ENCODE assay signal across 1 cellular context in the genomic region with DNA sequence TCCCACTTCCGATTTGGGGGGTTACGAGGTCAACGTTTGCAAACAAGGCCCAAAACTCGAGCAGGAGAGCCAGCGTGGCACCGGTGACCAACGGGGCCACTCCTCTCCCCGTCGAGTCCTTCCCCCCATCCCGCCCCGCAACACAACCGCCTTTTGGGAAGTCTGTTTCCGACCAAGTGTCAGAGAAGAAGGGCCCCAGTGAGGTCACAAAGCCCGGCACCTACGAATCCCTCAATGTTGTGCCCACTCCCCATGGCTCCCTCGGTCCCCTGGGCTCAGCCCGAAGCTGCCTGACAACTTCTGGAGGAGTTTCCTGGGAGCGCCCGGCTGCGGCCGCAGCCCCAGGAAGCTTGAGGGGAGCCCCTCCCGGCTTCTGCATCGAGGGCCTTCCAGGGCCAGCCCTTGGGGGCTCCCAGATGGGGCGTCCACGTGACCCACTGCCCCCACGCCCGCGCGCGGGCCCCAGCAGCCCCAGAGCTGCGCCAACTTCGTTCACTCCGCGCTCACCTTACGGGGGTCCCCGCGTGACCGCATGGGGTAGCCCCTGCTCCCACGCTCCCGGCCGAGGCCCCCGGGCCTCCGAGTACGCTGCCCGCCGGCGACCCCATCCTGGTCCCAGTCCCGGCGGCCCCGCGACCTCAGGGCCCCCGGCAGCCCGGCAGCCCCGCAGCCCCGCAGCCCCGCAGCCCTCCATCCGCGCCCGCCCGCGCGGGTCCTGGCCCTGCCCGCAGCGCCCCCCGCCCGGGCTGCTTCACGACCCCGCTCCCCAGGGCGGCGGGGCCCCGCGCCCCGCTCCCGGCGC.
TF ChIP-seq lines count a peak whose summit lies in the region.

No MANE protein-coding gene starts in this region.

TF ChIP-seq in HepG2, 621 proteins besides CTCF, POLR2A, EP300 and RAD21 (continued from another document):
- TF ChIP-seq, protein P1, sequence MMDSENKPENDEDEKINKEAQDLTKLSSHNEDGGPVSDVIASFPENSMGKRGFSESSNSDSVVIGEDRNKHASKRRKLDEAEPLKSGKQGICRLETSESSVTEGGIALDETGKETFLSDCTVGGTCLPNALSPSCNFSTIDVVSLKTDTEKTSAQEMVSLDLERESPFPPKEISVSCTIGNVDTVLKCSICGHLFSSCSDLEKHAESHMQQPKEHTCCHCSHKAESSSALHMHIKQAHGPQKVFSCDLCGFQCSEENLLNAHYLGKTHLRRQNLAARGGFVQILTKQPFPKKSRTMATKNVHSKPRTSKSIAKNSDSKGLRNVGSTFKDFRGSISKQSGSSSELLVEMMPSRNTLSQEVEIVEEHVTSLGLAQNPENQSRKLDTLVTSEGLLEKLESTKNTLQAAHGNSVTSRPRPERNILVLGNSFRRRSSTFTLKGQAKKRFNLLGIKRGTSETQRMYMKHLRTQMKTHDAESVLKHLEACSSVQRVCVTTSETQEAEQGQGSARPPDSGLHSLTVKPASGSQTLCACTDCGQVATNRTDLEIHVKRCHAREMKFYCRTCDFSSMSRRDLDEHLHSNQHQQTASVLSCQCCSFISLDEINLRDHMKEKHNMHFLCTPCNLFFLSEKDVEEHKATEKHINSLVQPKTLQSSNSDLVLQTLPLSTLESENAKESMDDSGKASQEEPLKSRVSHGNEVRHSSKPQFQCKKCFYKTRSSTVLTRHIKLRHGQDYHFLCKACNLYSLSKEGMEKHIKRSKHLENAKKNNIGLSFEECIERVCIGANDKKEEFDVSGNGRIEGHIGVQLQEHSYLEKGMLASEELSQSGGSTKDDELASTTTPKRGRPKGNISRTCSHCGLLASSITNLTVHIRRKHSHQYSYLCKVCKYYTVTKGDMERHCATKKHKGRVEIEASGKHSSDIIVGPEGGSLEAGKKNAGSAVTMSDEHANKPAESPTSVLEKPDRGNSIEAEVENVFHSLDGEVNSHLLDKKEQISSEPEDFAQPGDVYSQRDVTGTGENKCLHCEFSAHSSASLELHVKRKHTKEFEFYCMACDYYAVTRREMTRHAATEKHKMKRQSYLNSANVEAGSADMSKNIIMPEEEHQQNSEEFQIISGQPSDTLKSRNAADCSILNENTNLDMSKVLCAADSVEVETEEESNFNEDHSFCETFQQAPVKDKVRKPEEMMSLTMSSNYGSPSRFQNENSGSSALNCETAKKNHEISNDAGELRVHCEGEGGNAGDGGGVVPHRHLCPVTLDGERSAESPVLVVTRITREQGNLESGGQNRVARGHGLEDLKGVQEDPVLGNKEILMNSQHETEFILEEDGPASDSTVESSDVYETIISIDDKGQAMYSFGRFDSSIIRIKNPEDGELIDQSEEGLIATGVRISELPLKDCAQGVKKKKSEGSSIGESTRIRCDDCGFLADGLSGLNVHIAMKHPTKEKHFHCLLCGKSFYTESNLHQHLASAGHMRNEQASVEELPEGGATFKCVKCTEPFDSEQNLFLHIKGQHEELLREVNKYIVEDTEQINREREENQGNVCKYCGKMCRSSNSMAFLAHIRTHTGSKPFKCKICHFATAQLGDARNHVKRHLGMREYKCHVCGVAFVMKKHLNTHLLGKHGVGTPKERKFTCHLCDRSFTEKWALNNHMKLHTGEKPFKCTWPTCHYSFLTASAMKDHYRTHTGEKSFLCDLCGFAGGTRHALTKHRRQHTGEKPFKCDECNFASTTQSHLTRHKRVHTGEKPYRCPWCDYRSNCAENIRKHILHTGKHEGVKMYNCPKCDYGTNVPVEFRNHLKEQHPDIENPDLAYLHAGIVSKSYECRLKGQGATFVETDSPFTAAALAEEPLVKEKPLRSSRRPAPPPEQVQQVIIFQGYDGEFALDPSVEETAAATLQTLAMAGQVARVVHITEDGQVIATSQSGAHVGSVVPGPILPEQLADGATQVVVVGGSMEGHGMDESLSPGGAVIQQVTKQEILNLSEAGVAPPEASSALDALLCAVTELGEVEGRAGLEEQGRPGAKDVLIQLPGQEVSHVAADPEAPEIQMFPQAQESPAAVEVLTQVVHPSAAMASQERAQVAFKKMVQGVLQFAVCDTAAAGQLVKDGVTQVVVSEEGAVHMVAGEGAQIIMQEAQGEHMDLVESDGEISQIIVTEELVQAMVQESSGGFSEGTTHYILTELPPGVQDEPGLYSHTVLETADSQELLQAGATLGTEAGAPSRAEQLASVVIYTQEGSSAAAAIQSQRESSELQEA (CRISPR knock-in tag; IDR thresholded peaks at IDR 0.05; ENCODE audit: not compliant biosample characterization), result no peak
- no peak for TF ChIP-seq ZNF292 (CRISPR knock-in tag; IDR thresholded peaks at IDR 0.05; ENCODE audit: borderline replicate concordance, low read depth)
- TF ChIP-seq GATAD2A (CRISPR knock-in tag; IDR thresholded peaks at IDR 0.05), result no peak
- TF ChIP-seq AKAP8 (CRISPR knock-in tag; IDR thresholded peaks at IDR 0.05), result no peak
- TF ChIP-seq SOX6 (IDR thresholded peaks at IDR 0.05), result no peak
- TF ChIP-seq SOX6 (CRISPR knock-in tag; IDR thresholded peaks at IDR 0.05), result no peak
- no peak for TF ChIP-seq ZFP36L1 (CRISPR knock-in tag; IDR thresholded peaks at IDR 0.05)
- TF ChIP-seq, protein P2, sequence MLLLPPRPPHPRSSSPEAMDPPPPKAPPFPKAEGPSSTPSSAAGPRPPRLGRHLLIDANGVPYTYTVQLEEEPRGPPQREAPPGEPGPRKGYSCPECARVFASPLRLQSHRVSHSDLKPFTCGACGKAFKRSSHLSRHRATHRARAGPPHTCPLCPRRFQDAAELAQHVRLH (CRISPR knock-in tag; IDR thresholded peaks at IDR 0.05; ENCODE audit: borderline replicate concordance, low read depth), result no peak
- TF ChIP-seq, protein P3, sequence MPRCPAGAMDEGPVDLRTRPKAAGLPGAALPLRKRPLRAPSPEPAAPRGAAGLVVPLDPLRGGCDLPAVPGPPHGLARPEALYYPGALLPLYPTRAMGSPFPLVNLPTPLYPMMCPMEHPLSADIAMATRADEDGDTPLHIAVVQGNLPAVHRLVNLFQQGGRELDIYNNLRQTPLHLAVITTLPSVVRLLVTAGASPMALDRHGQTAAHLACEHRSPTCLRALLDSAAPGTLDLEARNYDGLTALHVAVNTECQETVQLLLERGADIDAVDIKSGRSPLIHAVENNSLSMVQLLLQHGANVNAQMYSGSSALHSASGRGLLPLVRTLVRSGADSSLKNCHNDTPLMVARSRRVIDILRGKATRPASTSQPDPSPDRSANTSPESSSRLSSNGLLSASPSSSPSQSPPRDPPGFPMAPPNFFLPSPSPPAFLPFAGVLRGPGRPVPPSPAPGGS (CRISPR knock-in tag; IDR thresholded peaks at IDR 0.05), result no peak
- TF ChIP-seq, protein P4, sequence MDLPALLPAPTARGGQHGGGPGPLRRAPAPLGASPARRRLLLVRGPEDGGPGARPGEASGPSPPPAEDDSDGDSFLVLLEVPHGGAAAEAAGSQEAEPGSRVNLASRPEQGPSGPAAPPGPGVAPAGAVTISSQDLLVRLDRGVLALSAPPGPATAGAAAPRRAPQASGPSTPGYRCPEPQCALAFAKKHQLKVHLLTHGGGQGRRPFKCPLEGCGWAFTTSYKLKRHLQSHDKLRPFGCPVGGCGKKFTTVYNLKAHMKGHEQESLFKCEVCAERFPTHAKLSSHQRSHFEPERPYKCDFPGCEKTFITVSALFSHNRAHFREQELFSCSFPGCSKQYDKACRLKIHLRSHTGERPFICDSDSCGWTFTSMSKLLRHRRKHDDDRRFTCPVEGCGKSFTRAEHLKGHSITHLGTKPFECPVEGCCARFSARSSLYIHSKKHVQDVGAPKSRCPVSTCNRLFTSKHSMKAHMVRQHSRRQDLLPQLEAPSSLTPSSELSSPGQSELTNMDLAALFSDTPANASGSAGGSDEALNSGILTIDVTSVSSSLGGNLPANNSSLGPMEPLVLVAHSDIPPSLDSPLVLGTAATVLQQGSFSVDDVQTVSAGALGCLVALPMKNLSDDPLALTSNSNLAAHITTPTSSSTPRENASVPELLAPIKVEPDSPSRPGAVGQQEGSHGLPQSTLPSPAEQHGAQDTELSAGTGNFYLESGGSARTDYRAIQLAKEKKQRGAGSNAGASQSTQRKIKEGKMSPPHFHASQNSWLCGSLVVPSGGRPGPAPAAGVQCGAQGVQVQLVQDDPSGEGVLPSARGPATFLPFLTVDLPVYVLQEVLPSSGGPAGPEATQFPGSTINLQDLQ (CRISPR knock-in tag; IDR thresholded peaks at IDR 0.05), result no peak
- no peak; the same call in 1 of the 2 replicates for TF ChIP-seq ZNF790 (CRISPR knock-in tag; IDR thresholded peaks at IDR 0.05; ENCODE audit: borderline replicate concordance)
- TF ChIP-seq, protein P5, sequence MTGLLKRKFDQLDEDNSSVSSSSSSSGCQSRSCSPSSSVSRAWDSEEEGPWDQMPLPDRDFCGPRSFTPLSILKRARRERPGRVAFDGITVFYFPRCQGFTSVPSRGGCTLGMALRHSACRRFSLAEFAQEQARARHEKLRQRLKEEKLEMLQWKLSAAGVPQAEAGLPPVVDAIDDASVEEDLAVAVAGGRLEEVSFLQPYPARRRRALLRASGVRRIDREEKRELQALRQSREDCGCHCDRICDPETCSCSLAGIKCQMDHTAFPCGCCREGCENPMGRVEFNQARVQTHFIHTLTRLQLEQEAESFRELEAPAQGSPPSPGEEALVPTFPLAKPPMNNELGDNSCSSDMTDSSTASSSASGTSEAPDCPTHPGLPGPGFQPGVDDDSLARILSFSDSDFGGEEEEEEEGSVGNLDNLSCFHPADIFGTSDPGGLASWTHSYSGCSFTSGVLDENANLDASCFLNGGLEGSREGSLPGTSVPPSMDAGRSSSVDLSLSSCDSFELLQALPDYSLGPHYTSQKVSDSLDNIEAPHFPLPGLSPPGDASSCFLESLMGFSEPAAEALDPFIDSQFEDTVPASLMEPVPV (CRISPR knock-in tag; IDR thresholded peaks at IDR 0.05), result 0 out of 2 replicates have a peak, but pooled peaks have one; percentile 7
- TF ChIP-seq POLR2G (IDR thresholded peaks at IDR 0.05; ENCODE audit: low read depth, low read length), result 0 out of 2 replicates have a peak, but pooled peaks have one; percentile 38
- TF ChIP-seq ZNF546 (CRISPR knock-in tag; conservative IDR thresholded peaks at IDR 0.05), result 0 out of 2 replicates have a peak, but pooled peaks have one; percentile 34
- TF ChIP-seq, protein P6, sequence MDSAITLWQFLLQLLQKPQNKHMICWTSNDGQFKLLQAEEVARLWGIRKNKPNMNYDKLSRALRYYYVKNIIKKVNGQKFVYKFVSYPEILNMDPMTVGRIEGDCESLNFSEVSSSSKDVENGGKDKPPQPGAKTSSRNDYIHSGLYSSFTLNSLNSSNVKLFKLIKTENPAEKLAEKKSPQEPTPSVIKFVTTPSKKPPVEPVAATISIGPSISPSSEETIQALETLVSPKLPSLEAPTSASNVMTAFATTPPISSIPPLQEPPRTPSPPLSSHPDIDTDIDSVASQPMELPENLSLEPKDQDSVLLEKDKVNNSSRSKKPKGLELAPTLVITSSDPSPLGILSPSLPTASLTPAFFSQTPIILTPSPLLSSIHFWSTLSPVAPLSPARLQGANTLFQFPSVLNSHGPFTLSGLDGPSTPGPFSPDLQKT (CRISPR knock-in tag; IDR thresholded peaks at IDR 0.05; ENCODE audit: borderline replicate concordance), result no peak
- no peak for TF ChIP-seq ZBTB21 (CRISPR knock-in tag; IDR thresholded peaks at IDR 0.05)
- no peak for TF ChIP-seq ZNF441 (CRISPR knock-in tag; IDR thresholded peaks at IDR 0.05; ENCODE audit: borderline replicate concordance)
- TF ChIP-seq, protein P7, sequence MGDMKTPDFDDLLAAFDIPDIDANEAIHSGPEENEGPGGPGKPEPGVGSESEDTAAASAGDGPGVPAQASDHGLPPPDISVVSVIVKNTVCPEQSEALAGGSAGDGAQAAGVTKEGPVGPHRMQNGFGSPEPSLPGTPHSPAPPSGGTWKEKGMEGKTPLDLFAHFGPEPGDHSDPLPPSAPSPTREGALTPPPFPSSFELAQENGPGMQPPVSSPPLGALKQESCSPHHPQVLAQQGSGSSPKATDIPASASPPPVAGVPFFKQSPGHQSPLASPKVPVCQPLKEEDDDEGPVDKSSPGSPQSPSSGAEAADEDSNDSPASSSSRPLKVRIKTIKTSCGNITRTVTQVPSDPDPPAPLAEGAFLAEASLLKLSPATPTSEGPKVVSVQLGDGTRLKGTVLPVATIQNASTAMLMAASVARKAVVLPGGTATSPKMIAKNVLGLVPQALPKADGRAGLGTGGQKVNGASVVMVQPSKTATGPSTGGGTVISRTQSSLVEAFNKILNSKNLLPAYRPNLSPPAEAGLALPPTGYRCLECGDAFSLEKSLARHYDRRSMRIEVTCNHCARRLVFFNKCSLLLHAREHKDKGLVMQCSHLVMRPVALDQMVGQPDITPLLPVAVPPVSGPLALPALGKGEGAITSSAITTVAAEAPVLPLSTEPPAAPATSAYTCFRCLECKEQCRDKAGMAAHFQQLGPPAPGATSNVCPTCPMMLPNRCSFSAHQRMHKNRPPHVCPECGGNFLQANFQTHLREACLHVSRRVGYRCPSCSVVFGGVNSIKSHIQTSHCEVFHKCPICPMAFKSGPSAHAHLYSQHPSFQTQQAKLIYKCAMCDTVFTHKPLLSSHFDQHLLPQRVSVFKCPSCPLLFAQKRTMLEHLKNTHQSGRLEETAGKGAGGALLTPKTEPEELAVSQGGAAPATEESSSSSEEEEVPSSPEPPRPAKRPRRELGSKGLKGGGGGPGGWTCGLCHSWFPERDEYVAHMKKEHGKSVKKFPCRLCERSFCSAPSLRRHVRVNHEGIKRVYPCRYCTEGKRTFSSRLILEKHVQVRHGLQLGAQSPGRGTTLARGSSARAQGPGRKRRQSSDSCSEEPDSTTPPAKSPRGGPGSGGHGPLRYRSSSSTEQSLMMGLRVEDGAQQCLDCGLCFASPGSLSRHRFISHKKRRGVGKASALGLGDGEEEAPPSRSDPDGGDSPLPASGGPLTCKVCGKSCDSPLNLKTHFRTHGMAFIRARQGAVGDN (CRISPR knock-in tag; IDR thresholded peaks at IDR 0.05), result peak; percentile 48
- TF ChIP-seq, protein P8, sequence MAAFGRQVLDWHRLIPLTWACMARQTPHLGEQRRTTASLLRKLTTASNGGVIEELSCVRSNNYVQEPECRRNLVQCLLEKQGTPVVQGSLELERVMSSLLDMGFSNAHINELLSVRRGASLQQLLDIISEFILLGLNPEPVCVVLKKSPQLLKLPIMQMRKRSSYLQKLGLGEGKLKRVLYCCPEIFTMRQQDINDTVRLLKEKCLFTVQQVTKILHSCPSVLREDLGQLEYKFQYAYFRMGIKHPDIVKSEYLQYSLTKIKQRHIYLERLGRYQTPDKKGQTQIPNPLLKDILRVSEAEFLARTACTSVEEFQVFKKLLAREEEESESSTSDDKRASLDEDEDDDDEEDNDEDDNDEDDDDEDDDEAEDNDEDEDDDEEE (CRISPR knock-in tag; IDR thresholded peaks at IDR 0.05), result no peak
